Comparison of ENCODE assay signal across 23 cellular contexts in the genomic region with DNA sequence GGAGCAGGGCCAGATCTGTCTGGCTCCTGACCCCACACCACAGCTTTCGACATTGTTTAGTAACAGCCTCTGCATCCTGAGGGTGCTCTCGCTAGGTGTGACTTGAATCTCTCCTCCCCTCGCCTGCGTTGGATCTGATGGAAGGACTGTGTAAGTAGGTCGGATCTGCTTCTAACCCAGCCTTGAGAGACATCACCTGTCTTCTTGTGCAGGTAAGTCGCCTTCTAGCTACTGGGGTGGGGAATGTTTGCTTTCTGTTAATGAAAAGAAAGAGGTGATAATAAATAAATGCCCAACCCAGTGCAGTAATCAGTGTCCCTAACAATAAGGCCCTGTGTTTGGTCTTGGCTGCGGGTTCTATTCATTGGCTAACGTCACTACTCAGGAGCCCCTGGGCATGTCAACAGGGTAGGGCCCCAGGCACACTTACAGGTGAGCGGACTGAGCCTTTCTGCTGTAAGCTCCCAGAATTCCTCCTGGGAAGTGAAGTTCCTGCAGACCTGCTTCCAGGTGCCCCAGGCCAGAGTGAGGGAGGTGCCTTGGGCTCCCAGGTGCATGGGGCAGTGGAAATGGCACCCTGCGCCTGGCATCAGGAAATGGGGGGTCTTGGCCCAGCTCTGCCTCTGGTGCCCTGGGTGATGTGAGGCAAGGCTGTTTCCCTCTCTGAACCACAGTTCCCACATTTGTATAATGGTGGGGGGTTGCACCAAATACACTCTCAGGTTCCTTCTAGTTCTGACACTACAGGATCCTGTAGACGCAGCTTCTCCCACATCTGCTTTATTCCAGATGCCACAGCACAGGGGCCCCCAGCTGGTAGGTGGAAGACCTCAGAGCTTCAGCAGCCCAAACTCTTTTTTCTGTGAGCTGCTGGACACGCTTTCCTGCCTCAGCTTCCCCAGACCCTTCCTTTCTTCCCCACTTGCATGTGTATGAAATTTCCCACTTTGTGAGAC. TPM values are rescaled to one million over a fixed set of nuclear protein-coding genes. Genes with fewer than 3 reads are reported as not detected.
A peak's percentile ranks its signal among the peaks of the same experiment; 100 is the strongest.
DNase-seq lines count a peak whose midpoint lies in the region; ATAC-seq and TF ChIP-seq lines count a peak whose summit lies in the region.
"Had no signal": no experiment of that assay in that cellular context is flagged by ENCODE, and none has a peak within 500 bp of the region (broad histone marks: within the 10 kb centered on the region; RNA-seq: fewer than 3 reads in every experiment).

No MANE protein-coding gene starts in this region.

- H3K9me3 ChIP-seq in left ventricle myocardium inferior (replicated peaks): no peaks in the 10 kb centered on the region
- H3K9me3 ChIP-seq in heart left ventricle: no peaks in the 10 kb centered on the region
- no peaks in the 10 kb centered on the region for H3K9me3 ChIP-seq in Peyer's patch
- H3K9me3 ChIP-seq: breast epithelium, upper lobe of left lung had no signal

- no peaks in the 10 kb centered on the region for H3K4me1 ChIP-seq in left ventricle myocardium inferior
- H3K4me1 ChIP-seq in heart left ventricle: peaks cover 0 to 24% (median 0%) of the 10 kb centered on the region in 12 donors
- H3K4me1 ChIP-seq in Peyer's patch: peaks cover 0 to 51% (median 5%) of the 10 kb centered on the region in 4 donors
- H3K4me1 ChIP-seq: breast epithelium had no signal

- DNase-seq in left ventricle myocardium inferior (no peak), heart left ventricle (no peak), Peyer's patch (peak in 2 of 3 donors; percentile 69 to 77), left colon (peak; percentile 53 to 82), ecto neural progenitor cell (ENCODE audit: low spot score) (no peak), NCI-H2196 treated with DMSO at 0.1 percent for 48 hours (lab: John Stamatoyannopoulos, UW; ENCODE audit: unreplicated experiment) (no peak)
- DNase-seq: activated B cell treated with CpG ODN at 0.5 μM for 24 hours; activated CD8-positive, alpha-beta memory T cell treated with anti-CD3 and anti-CD28 coated beads for 24 hours; activated naive CD8-positive, alpha-beta T cell treated with anti-CD3 and anti-CD28 coated beads, Interleukin-2, amount 50 U/mL, for 24 hours; CD4-positive, alpha-beta memory T cell; dermis blood vessel endothelial cell; DND-41; MM.1S; NCI-H2107; NCI-H774; stimulated activated CD4-positive, alpha-beta T cell treated with anti-CD3 and anti-CD28 coated beads, Interleukin-12 subunit alpha, Interleukin-12 subunit beta, amount 100 ng/mL, for 4 hours; stimulated activated naive B cell treated with anti-CD40 and anti-IgM and Interleukin-4, amounts not matched to agents 10 μg/mL and 1 μg/mL and 100 μg/mL, for 72 hours; T-helper 1 cell; upper lobe of left lung had no signal

- ATAC-seq in heart left ventricle (no peak), left colon (peak; percentile 33), GM21528 (IDR thresholded peaks at IDR 0.05; ENCODE audit: low FRiP score, unreplicated experiment) (no peak), HG03565 (IDR thresholded peaks at IDR 0.05; ENCODE audit: unreplicated experiment) (no peak)
- ATAC-seq: activated naive CD8-positive, alpha-beta T cell treated with anti-CD3 and anti-CD28 coated beads, Interleukin-2, amount 50 U/mL, for 24 hours had no signal

- intact Hi-C loops in left ventricle myocardium inferior (cut with micrococcal nuclease): no loop called here
- intact Hi-C loops in heart left ventricle (cut with DNase I): no loop called here
- intact Hi-C loops in left colon (cut with DNase I, micrococcal nuclease): no loop called here

- H3K27me3 ChIP-seq in left ventricle myocardium inferior (ENCODE audit: low read depth) (no peaks in the 10 kb centered on the region), heart left ventricle (no peaks in the 10 kb centered on the region), Peyer's patch (no peaks in the 10 kb centered on the region)
- H3K27me3 ChIP-seq: breast epithelium, upper lobe of left lung had no signal

- TF ChIP-seq POLR2A in heart left ventricle (IDR thresholded peaks at IDR 0.05) (no peak), Peyer's patch (IDR thresholded peaks at IDR 0.05) (peak; percentile 56 to 72)

- no peak overlapping the region for H3K27ac ChIP-seq in left ventricle myocardium inferior (replicated peaks)
- H3K27ac ChIP-seq in heart left ventricle: no peak overlapping the region
- peak overlapping the region in 3 of 4 donors; percentile 57 to 97 (median 81) for H3K27ac ChIP-seq in Peyer's patch
- H3K27ac ChIP-seq: breast epithelium, upper lobe of left lung had no signal

- WGBS in heart left ventricle, 4 donors: 87 to 93% (median 90%) methylated on average over 12 of the region's 12 CpGs

- H3K4me3 ChIP-seq in left ventricle myocardium inferior (no peak overlapping the region), heart left ventricle (no peak overlapping the region), Peyer's patch (no peak overlapping the region)
- H3K4me3 ChIP-seq: breast epithelium, lung, upper lobe of left lung had no signal

- peak; percentile 16 for TF ChIP-seq CTCF in left ventricle myocardium inferior (IDR thresholded peaks at IDR 0.05; ENCODE audit: borderline replicate concordance)
- TF ChIP-seq CTCF in heart left ventricle (IDR thresholded peaks at IDR 0.05): no peak
- TF ChIP-seq CTCF in Peyer's patch (IDR thresholded peaks at IDR 0.05): no peak

- H3K36me3 ChIP-seq in left ventricle myocardium inferior (no peaks in the 10 kb centered on the region), heart left ventricle (no peaks in the 10 kb centered on the region), Peyer's patch (no peaks in the 10 kb centered on the region)
- H3K36me3 ChIP-seq: breast epithelium, upper lobe of left lung had no signal

RNA-seq across cellular contexts. Expression of a gene that starts 11.2 kb away (rescaled TPM):
- total RNA-seq in left ventricle myocardium inferior (50.2 TPM), heart left ventricle (100 to 1,000 TPM in 2 of 9 donors, 10 to 100 TPM in 7; 26.2 to 144 (median 50.2) TPM), Peyer's patch (100 to 1,000 TPM in 3 of 4 donors, 10 to 100 TPM in 1; 46.2 to 239 (median 207) TPM), left colon (100 to 1,000 TPM; 142 to 197 TPM)
- polyA plus RNA-seq in heart left ventricle: 10 to 100 TPM; 15.2 to 66.2 TPM

Comparison
In these comparisons a context has a peak if more than half of its experiments do, and no peak if none do; other contexts are left out.
1. DNase-seq: peak in Peyer's patch (2 of 3) and left colon (2 of 2); none in left ventricle myocardium inferior (single experiment), heart left ventricle (0 of 5), ecto neural progenitor cell (single experiment) and NCI-H2196 treated with DMSO at 0.1 percent for 48 hours (single experiment).
2. H3K27ac ChIP-seq: peak in Peyer's patch (3 of 4); none in left ventricle myocardium inferior (single experiment) and heart left ventricle (0 of 12).
3. POLR2A ChIP-seq: peak in Peyer's patch (2 of 2); none in heart left ventricle (0 of 2).